ENCODE assay signal across 1 cellular context in the genomic region with DNA sequence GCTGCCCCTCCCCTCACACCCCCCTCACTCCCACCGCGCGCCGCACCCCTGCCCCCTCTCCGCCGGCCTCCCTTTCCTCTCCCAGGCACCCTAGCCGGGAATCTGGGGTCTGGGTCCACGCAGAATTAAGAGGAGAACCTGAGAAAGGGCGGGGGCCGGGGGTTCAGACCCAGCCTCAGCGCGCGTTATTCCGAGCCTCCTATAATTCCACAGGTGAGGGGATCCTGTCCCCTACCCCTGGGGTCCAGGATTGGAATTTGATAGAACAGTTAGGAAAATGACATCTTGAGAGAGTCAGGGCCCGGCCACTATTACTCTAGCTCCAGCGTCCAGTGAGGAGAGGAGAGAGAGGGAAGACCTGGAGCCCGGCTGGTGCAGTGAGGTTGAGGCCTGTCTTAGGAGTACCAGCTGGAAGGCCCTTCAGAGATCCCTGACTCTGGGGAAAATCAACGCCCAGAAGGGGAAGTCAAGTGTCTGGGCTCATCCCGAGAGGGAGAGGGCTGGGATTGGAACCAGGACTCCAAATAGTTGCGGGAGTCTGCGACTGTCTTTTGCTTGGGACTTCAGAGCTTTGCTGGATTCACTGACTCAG.
TF ChIP-seq lines count a peak whose summit lies in the region.

No MANE protein-coding gene starts in this region.

TF ChIP-seq in SK-N-SH, 30 proteins besides CTCF, POLR2A, EP300 and RAD21 (continued from another document):
- TF ChIP-seq, protein P1, sequence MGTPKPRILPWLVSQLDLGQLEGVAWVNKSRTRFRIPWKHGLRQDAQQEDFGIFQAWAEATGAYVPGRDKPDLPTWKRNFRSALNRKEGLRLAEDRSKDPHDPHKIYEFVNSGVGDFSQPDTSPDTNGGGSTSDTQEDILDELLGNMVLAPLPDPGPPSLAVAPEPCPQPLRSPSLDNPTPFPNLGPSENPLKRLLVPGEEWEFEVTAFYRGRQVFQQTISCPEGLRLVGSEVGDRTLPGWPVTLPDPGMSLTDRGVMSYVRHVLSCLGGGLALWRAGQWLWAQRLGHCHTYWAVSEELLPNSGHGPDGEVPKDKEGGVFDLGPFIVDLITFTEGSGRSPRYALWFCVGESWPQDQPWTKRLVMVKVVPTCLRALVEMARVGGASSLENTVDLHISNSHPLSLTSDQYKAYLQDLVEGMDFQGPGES (IDR thresholded peaks at IDR 0.05; ENCODE audit: low read depth, low read length), result no peak
- TF ChIP-seq, protein P2, sequence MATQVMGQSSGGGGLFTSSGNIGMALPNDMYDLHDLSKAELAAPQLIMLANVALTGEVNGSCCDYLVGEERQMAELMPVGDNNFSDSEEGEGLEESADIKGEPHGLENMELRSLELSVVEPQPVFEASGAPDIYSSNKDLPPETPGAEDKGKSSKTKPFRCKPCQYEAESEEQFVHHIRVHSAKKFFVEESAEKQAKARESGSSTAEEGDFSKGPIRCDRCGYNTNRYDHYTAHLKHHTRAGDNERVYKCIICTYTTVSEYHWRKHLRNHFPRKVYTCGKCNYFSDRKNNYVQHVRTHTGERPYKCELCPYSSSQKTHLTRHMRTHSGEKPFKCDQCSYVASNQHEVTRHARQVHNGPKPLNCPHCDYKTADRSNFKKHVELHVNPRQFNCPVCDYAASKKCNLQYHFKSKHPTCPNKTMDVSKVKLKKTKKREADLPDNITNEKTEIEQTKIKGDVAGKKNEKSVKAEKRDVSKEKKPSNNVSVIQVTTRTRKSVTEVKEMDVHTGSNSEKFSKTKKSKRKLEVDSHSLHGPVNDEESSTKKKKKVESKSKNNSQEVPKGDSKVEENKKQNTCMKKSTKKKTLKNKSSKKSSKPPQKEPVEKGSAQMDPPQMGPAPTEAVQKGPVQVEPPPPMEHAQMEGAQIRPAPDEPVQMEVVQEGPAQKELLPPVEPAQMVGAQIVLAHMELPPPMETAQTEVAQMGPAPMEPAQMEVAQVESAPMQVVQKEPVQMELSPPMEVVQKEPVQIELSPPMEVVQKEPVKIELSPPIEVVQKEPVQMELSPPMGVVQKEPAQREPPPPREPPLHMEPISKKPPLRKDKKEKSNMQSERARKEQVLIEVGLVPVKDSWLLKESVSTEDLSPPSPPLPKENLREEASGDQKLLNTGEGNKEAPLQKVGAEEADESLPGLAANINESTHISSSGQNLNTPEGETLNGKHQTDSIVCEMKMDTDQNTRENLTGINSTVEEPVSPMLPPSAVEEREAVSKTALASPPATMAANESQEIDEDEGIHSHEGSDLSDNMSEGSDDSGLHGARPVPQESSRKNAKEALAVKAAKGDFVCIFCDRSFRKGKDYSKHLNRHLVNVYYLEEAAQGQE (IDR thresholded peaks at IDR 0.05; ENCODE audit: low read depth, low read length), result no peak
- TF ChIP-seq, protein P3, sequence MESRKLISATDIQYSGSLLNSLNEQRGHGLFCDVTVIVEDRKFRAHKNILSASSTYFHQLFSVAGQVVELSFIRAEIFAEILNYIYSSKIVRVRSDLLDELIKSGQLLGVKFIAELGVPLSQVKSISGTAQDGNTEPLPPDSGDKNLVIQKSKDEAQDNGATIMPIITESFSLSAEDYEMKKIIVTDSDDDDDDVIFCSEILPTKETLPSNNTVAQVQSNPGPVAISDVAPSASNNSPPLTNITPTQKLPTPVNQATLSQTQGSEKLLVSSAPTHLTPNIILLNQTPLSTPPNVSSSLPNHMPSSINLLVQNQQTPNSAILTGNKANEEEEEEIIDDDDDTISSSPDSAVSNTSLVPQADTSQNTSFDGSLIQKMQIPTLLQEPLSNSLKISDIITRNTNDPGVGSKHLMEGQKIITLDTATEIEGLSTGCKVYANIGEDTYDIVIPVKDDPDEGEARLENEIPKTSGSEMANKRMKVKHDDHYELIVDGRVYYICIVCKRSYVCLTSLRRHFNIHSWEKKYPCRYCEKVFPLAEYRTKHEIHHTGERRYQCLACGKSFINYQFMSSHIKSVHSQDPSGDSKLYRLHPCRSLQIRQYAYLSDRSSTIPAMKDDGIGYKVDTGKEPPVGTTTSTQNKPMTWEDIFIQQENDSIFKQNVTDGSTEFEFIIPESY (IDR thresholded peaks at IDR 0.05; ENCODE audit: borderline replicate concordance, low read depth), result no peak
- TF ChIP-seq CHD2 (IDR thresholded peaks at IDR 0.05; ENCODE audit: low read length, partially characterized antibody) (no peak), GABPA (IDR thresholded peaks at IDR 0.05; ENCODE audit: low read depth) (no peak), SMC3 (IDR thresholded peaks at IDR 0.05; ENCODE audit: low read depth, low read length) (no peak), FOSL2 (IDR thresholded peaks at IDR 0.05; ENCODE audit: borderline replicate concordance, low read depth) (no peak), POLR2AphosphoS5 (IDR thresholded peaks at IDR 0.05; ENCODE audit: low read depth, low read length) (no peak), YY1 (IDR thresholded peaks at IDR 0.05; ENCODE audit: low read depth) (no peak), TAF1 (IDR thresholded peaks at IDR 0.05; ENCODE audit: borderline replicate concordance, low read depth, low read length) (no peak), MEF2A (IDR thresholded peaks at IDR 0.05; ENCODE audit: borderline replicate concordance, low read depth) (no peak)
